ENCODE assay signal across 23 cellular contexts in the genomic region with DNA sequence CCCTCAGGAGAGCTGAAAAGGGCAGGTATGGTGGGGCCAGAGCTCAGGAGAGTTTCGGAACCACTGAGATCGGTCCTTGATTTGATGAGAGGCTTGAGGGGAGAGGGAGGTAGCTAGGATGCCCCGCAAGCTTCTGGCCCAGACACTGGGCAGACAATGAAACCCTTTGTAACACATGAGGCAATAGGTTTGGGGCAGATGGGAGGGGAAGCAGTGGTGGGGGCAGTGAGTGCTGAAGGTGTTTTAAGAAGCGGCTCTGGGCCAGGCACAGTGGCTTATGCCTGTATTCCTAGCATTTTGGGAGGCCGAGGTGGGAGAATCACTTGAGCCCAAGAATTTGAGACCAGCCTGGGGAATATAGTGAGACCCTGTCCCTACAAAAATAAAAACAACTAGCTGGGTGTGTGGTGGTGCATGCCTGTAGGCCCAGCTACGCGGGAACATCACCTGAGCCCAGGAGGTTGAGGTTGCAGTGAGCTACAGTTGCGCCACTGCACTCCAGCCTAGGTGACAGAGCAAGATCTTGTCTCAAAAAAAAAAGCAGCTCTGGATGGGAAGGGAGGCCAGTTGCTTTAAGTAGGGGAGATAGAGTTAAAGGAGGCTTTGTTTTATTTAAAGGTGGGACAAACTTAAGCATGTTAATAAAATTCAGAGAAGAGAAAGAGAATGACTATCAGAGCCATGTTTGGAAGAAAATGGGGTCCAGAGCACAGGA. TPM values are rescaled to one million over a fixed set of nuclear protein-coding genes. Genes with fewer than 3 reads are reported as not detected.
A peak's percentile ranks its signal among the peaks of the same experiment; 100 is the strongest.
DNase-seq lines count a peak whose midpoint lies in the region; ATAC-seq, FAIRE-seq and TF ChIP-seq lines count a peak whose summit lies in the region.
"Had no signal": no experiment of that assay in that cellular context is flagged by ENCODE, and none has a peak within 500 bp of the region (broad histone marks: within the 10 kb centered on the region; RNA-seq: fewer than 3 reads in every experiment).

No MANE protein-coding gene starts in this region.

- H2AFZ ChIP-seq in K562 (ENCODE audit: low read depth, low read length) = no peak overlapping the region
- no peak overlapping the region for H2AFZ ChIP-seq in neural progenitor cell (replicated peaks)
- H2AFZ ChIP-seq: hepatocyte had no signal

- H3K27me3 Mint-ChIP-seq in IgD-negative memory B cell (no peaks in the 10 kb centered on the region), neural progenitor cell (ENCODE audit: insufficient read depth, low read depth) (peaks cover 9% of the 10 kb centered on the region)
- H3K27me3 Mint-ChIP-seq in activated CD4-positive, alpha-beta T cell treated with anti-CD3 and anti-CD28 coated beads for 36 hours = no peaks in the 10 kb centered on the region
- H3K27me3 Mint-ChIP-seq: naive thymus-derived CD4-positive, alpha-beta T cell had no signal

- no peaks in the 10 kb centered on the region for H3K9me3 Mint-ChIP-seq in IgD-negative memory B cell
- no peaks in the 10 kb centered on the region for H3K9me3 Mint-ChIP-seq in neural progenitor cell
- no peaks in the 10 kb centered on the region for H3K9me3 Mint-ChIP-seq in activated CD4-positive, alpha-beta T cell treated with anti-CD3 and anti-CD28 coated beads for 36 hours (ENCODE audit: low read depth)
- H3K9me3 Mint-ChIP-seq: activated T-helper 2 cell treated with anti-CD3 and anti-CD28 coated beads, Interferon-gamma antibody, Interleukin-2, Interleukin-4, amounts not matched to agents 10 μg/mL and 5 μg/mL and 100 μg/mL, durations not matched to agents 14 hours and 24 hours and 36 hours; naive thymus-derived CD4-positive, alpha-beta T cell had no signal

- WGBS in K562 (ENCODE audit: insufficient coverage, low coverage, missing lambda C conversion rate) = 67% methylated on average over 8 of the region's 8 CpGs

- H3K27me3 ChIP-seq in K562 (ENCODE audit: control insufficient read depth in 2 of 2, insufficient read depth in 2 of 2, low read length in 2 of 2) (no peaks in the 10 kb centered on the region), neural progenitor cell (no peaks in the 10 kb centered on the region)
- H3K27me3 ChIP-seq: BE2C, hepatocyte, spleen, tibial nerve had no signal

- no TSS peak for BruUV-seq in K562 (replicated peaks; lab: Mats Ljungman, UMichigan)

- CTCF ChIA-PET in K562 (lab: Yijun Ruan, JAX; ENCODE audit: low intra/inter-chr PET ratio) = no interaction called here
- CTCF ChIA-PET in activated CD4-positive, alpha-beta T cell treated with anti-CD3 and anti-CD28 coated beads for 36 hours (lab: Charles Lee) = interaction anchor here (1.2 kb wide), 1 partner anchor 9 kb away, joined by 6 read pairs; the partner anchor contains the start of gene SNX22

- intact Hi-C loops in K562 (cut with micrococcal nuclease) = no loop called here
- intact Hi-C loops in activated CD4-positive, alpha-beta T cell treated with anti-CD3 and anti-CD28 coated beads for 36 hours (cut with DNase I, micrococcal nuclease) = no loop called here

- FAIRE-seq in K562 (lab: Jason Lieb, UNC) = no peak
- FAIRE-seq: endometrium, islet of Langerhans had no signal

- no peaks in the 10 kb centered on the region for H3K9me1 ChIP-seq in K562 (ENCODE audit: control insufficient read depth, insufficient read depth, low read length)

- POLR2A ChIA-PET in K562 (lab: Yijun Ruan, JAX) = interaction anchor here (0.7 to 6.1 kb wide), 4 partner anchors 7 to 15 kb away, joined by 3 to 34 read pairs (median 4); no protein-coding TSS in a partner anchor
- POLR2A ChIA-PET in activated CD4-positive, alpha-beta T cell treated with anti-CD3 and anti-CD28 coated beads for 36 hours (lab: Charles Lee) = interaction anchor here (0.6 kb wide), 1 partner anchor 1022 kb away, joined by 4 read pairs; no protein-coding TSS in a partner anchor

- DNase-seq in K562 (ENCODE audit: extremely low read depth in 1 of 4, low spot score in 3 of 4) (no peak), neural progenitor cell (ENCODE audit: low spot score) (no peak), AML-193 (lab: John Stamatoyannopoulos, UW) (no peak)
- no peak for DNase-seq in activated CD4-positive, alpha-beta T cell treated with anti-CD3 and anti-CD28 coated beads for 36 hours
- DNase-seq: aorta; BE2C; cerebellar nuclear complex; GOT3; naive thymus-derived CD4-positive, alpha-beta T cell; NCI-H1436; NCI-H2171; SHP77; stimulated activated CD8-positive, alpha-beta memory T cell treated with anti-CD3 and anti-CD28 coated beads, Interleukin-4, amount 100 ng/mL, for 48 hours; WERI-Rb-1 had no signal

- ATAC-seq in K562 (peak; percentile 26), HG03571 (IDR thresholded peaks at IDR 0.05; ENCODE audit: unreplicated experiment) (no peak)
- ATAC-seq in activated CD4-positive, alpha-beta T cell treated with anti-CD3 and anti-CD28 coated beads for 36 hours = no peak
- ATAC-seq: naive thymus-derived CD4-positive, alpha-beta T cell had no signal

- H3K9me3 ChIP-seq in K562 (replicated peaks; ENCODE audit: control insufficient read depth, insufficient read depth, low read depth, low read length) = no peaks in the 10 kb centered on the region
- no peaks in the 10 kb centered on the region for H3K9me3 ChIP-seq in neural progenitor cell (ENCODE audit: low read depth)
- H3K9me3 ChIP-seq: BE2C, spleen, tibial nerve had no signal

- in situ Hi-C loops in K562 (cut with MboI) = no loop called here

- H3K4me1 ChIP-seq in K562 (replicated peaks in 1 of 2; ENCODE audit: control insufficient read depth in 2 of 2, insufficient read depth in 2 of 2, low read length in 2 of 2) (peaks cover 32 to 53% of the 10 kb centered on the region in 2 experiments), neural progenitor cell (peaks cover 3% of the 10 kb centered on the region)

- H4K20me1 ChIP-seq in K562 (replicated peaks; ENCODE audit: control insufficient read depth, insufficient read depth, low read length) = peaks cover 18% of the 10 kb centered on the region; the same call in 1 of the 2 replicates
- no peaks in the 10 kb centered on the region for H4K20me1 ChIP-seq in neural progenitor cell (ENCODE audit: low read depth)

- no peak for TF ChIP-seq EP300 in K562 (IDR thresholded peaks at IDR 0.05; ENCODE audit: low read length)

- TF ChIP-seq RAD21 in K562 (CRISPR knock-in tag; conservative IDR thresholded peaks at IDR 0.05 in 1 of 2, IDR thresholded peaks at IDR 0.05 in 1 of 2) = no peak

- H3F3A ChIP-seq in neural progenitor cell (ENCODE audit: low read depth) = peaks cover 6% of the 10 kb centered on the region

- peaks cover 49% of the 10 kb centered on the region for H3K36me3 ChIP-seq in K562 (ENCODE audit: control insufficient read depth, insufficient read depth, low read length)
- H3K36me3 ChIP-seq in neural progenitor cell = no peaks in the 10 kb centered on the region

- peaks cover 17 to 35% (median 24%) of the 10 kb centered on the region in 3 donors for H3K4me1 Mint-ChIP-seq in IgD-negative memory B cell
- H3K4me1 Mint-ChIP-seq in neural progenitor cell = no peaks in the 10 kb centered on the region
- no peaks in the 10 kb centered on the region for H3K4me1 Mint-ChIP-seq in activated CD4-positive, alpha-beta T cell treated with anti-CD3 and anti-CD28 coated beads for 36 hours

- peak overlapping the region in 1 of 4 donors; percentile 10 for H3K4me3 Mint-ChIP-seq in IgD-negative memory B cell
- peak overlapping the region; percentile 39 for H3K4me3 Mint-ChIP-seq in neural progenitor cell
- no peak overlapping the region for H3K4me3 Mint-ChIP-seq in activated CD4-positive, alpha-beta T cell treated with anti-CD3 and anti-CD28 coated beads for 36 hours
- H3K4me3 Mint-ChIP-seq: naive thymus-derived CD4-positive, alpha-beta T cell had no signal

- TF ChIP-seq CTCF in K562 (IDR thresholded peaks at IDR 0.05 in 2 of 3, conservative IDR thresholded peaks at IDR 0.05 in 1 of 3; ENCODE audit: insufficient read depth in 2 of 3, low read depth in 1 of 3, low read length in 3 of 3) (no peak), neural progenitor cell (IDR thresholded peaks at IDR 0.05) (no peak)

- no peaks in the 10 kb centered on the region for H3K79me2 ChIP-seq in K562 (ENCODE audit: control insufficient read depth, insufficient read depth, low read length)
- H3K79me2 ChIP-seq in neural progenitor cell (ENCODE audit: low read depth) = no peaks in the 10 kb centered on the region
- H3K79me2 ChIP-seq: hepatocyte had no signal

- TF ChIP-seq POLR2A in K562 (conservative IDR thresholded peaks at IDR 0.05) = no peak

- H3K9ac ChIP-seq in K562 (ENCODE audit: insufficient read depth in 1 of 2, low read depth in 2 of 2, low read length in 2 of 2) (peak overlapping the region in 1 of 2 experiments; percentile 27; a peak in 1 of 4 replicates), neural progenitor cell (no peak overlapping the region)

- H3K36me3 Mint-ChIP-seq in IgD-negative memory B cell (no peaks in the 10 kb centered on the region), neural progenitor cell (peaks cover 17% of the 10 kb centered on the region)
- H3K36me3 Mint-ChIP-seq in activated CD4-positive, alpha-beta T cell treated with anti-CD3 and anti-CD28 coated beads for 36 hours (ENCODE audit: low read depth) = peaks cover 24% of the 10 kb centered on the region

- H3K4me3 ChIP-seq in K562 = no peak overlapping the region
- H3K4me3 ChIP-seq in neural progenitor cell = no peak overlapping the region
- H3K4me3 ChIP-seq: hepatocyte, lung, spleen, tibial nerve had no signal

- H3K4me2 ChIP-seq in K562 (ENCODE audit: insufficient read depth, low read length) (no peak overlapping the region), neural progenitor cell (no peak overlapping the region)
- H3K4me2 ChIP-seq: hepatocyte had no signal

- H3K27ac ChIP-seq in K562 (ENCODE audit: extremely low read depth, low read depth, low read length) (no peak overlapping the region; the same call in 1 of the 3 replicates), neural progenitor cell (no peak overlapping the region)
- H3K27ac ChIP-seq: hepatocyte, tibial nerve, WERI-Rb-1 had no signal

- H3K27ac Mint-ChIP-seq in IgD-negative memory B cell = peak overlapping the region in 2 of 3 donors; percentile 31 to 67
- H3K27ac Mint-ChIP-seq in neural progenitor cell = no peak overlapping the region
- H3K27ac Mint-ChIP-seq in activated CD4-positive, alpha-beta T cell treated with anti-CD3 and anti-CD28 coated beads for 36 hours = no peak overlapping the region
- H3K27ac Mint-ChIP-seq: activated T-helper 2 cell treated with anti-CD3 and anti-CD28 coated beads, Interferon-gamma antibody, Interleukin-2, Interleukin-4, amounts not matched to agents 10 μg/mL and 5 μg/mL and 100 μg/mL, durations not matched to agents 14 hours and 24 hours and 36 hours had no signal

RNA-seq across cellular contexts. Expression of gene SNX22, which starts 9.6 kb away (rescaled TPM):
- 55.3 TPM for polyA plus RNA-seq in IgD-negative memory B cell
- 2.8 and 8.7 TPM in 2 replicates for total RNA-seq in K562 (2011; cell fraction: chromatin; rRNA removed; ENCODE audit: low replicate concordance)
- 8.5 and 10.3 TPM in 2 replicates for total RNA-seq in K562 (2011; cell fraction: nucleolus; rRNA removed)
- 4.7 and 5.8 TPM in 2 replicates for total RNA-seq in K562 (2011; cell fraction: nucleoplasm; rRNA removed)
- 2.1 and 2.3 TPM in 2 replicates for total RNA-seq in K562 (2014; rRNA removed)
- total RNA-seq in K562 (2014; rRNA removed; fragmentation: Illumina TruSeq; extraction: Trizol) = 0.99 and 1.2 TPM in 2 replicates
- total RNA-seq in K562 (2015; rRNA removed; fragmentation: Illumina TruSeq; extraction: Trizol) = 1.1 and 1.2 TPM in 2 replicates
- 1.8 and 3.0 TPM in 2 replicates for total RNA-seq in K562 (2021)
- polyA plus RNA-seq in K562 (2011; rRNA removed) = 0.89 and 0.91 TPM in 2 replicates
- polyA plus RNA-seq in K562 (2011; cell fraction: cytosol; rRNA removed) = 0.52 and 2.0 TPM in 2 replicates
- 4.2 and 8.3 TPM in 2 replicates for polyA plus RNA-seq in K562 (2011; cell fraction: nucleus; rRNA removed)
- polyA plus RNA-seq in K562 (2012) = 2.1 and 2.4 TPM in 2 replicates
- 0.98 and 1.3 TPM in 2 replicates for polyA plus RNA-seq in K562 (2014; fragmentation: Illumina TruSeq; extraction: Trizol)
- polyA plus RNA-seq in K562 (2014; fragmentation: Nextera tagmentation; extraction: Ambion mirVana) = 1 to 10 TPM; 2.0 TPM
- polyA plus RNA-seq in K562 (2014; rRNA removed) = 1.7 and 2.0 TPM in 2 replicates
- 0.84 and 1.3 TPM in 2 replicates for polyA minus RNA-seq in K562 (2011; rRNA and poly(A)+ RNA removed)
- polyA minus RNA-seq in K562 (2011; cell fraction: cytosol; rRNA and poly(A)+ RNA removed) = 0.67 and 0.73 TPM in 2 replicates
- polyA minus RNA-seq in K562 (2011; cell fraction: nucleus; rRNA and poly(A)+ RNA removed) = 4.8 and 5.0 TPM in 2 replicates
- 4.0 and 6.4 TPM in 2 replicates for total RNA-seq in neural progenitor cell (ENCODE audit: low replicate concordance)
- total RNA-seq in activated CD4-positive, alpha-beta T cell treated with anti-CD3 and anti-CD28 coated beads for 36 hours = under 1 TPM; 0.59 to 0.79 TPM

RNA-seq across cellular contexts. Expression of gene PPIB, which starts 20.9 kb away (rescaled TPM):
- polyA plus RNA-seq in IgD-negative memory B cell = 591 TPM
- total RNA-seq in K562 (2011; cell fraction: chromatin; rRNA removed; ENCODE audit: low replicate concordance) = 284 and 466 TPM in 2 replicates
- total RNA-seq in K562 (2011; cell fraction: nucleolus; rRNA removed) = 746 and 824 TPM in 2 replicates
- 510 and 682 TPM in 2 replicates for total RNA-seq in K562 (2011; cell fraction: nucleoplasm; rRNA removed)
- 381 and 402 TPM in 2 replicates for total RNA-seq in K562 (2014; rRNA removed)
- 258 and 306 TPM in 2 replicates for total RNA-seq in K562 (2014; rRNA removed; fragmentation: Illumina TruSeq; extraction: Trizol)
- total RNA-seq in K562 (2015; rRNA removed; fragmentation: Illumina TruSeq; extraction: Trizol) = 403 and 418 TPM in 2 replicates
- total RNA-seq in K562 (2021) = 374 and 413 TPM in 2 replicates
- 410 and 460 TPM in 2 replicates for polyA plus RNA-seq in K562 (2011; rRNA removed)
- 455 and 489 TPM in 2 replicates for polyA plus RNA-seq in K562 (2011; cell fraction: cytosol; rRNA removed)
- 136 and 186 TPM in 2 replicates for polyA plus RNA-seq in K562 (2011; cell fraction: nucleus; rRNA removed)
- 450 and 660 TPM in 2 replicates for polyA plus RNA-seq in K562 (2012)
- 535 and 580 TPM in 2 replicates for polyA plus RNA-seq in K562 (2014; fragmentation: Illumina TruSeq; extraction: Trizol)
- polyA plus RNA-seq in K562 (2014; fragmentation: Nextera tagmentation; extraction: Ambion mirVana) = 100 to 1,000 TPM; 652 to 746 TPM
- 419 and 439 TPM in 2 replicates for polyA plus RNA-seq in K562 (2014; rRNA removed)
- polyA minus RNA-seq in K562 (2011; rRNA and poly(A)+ RNA removed) = 325 and 372 TPM in 2 replicates
- polyA minus RNA-seq in K562 (2011; cell fraction: cytosol; rRNA and poly(A)+ RNA removed) = 155 and 164 TPM in 2 replicates
- polyA minus RNA-seq in K562 (2011; cell fraction: nucleus; rRNA and poly(A)+ RNA removed) = 27.5 and 54.3 TPM in 2 replicates
- 109 and 137 TPM in 2 replicates for total RNA-seq in neural progenitor cell (ENCODE audit: low replicate concordance)
- 100 to 1,000 TPM; 221 to 233 TPM for total RNA-seq in activated CD4-positive, alpha-beta T cell treated with anti-CD3 and anti-CD28 coated beads for 36 hours

RNA-seq across cellular contexts. Expression of gene SNX1, which starts 46.2 kb away (rescaled TPM):
- polyA plus RNA-seq in IgD-negative memory B cell (59.6 TPM), K562 (2011; rRNA removed) (68.8 and 76.2 TPM in 2 replicates), K562 (2014; fragmentation: Illumina TruSeq; extraction: Trizol) (81.8 and 87.8 TPM in 2 replicates), K562 (2014; fragmentation: Nextera tagmentation; extraction: Ambion mirVana) (10 to 100 TPM; 11.0 to 18.6 TPM), K562 (2014; rRNA removed) (84.5 and 91.6 TPM in 2 replicates)
- total RNA-seq in K562 (2011; cell fraction: chromatin; rRNA removed; ENCODE audit: low replicate concordance) = 111 and 159 TPM in 2 replicates
- 71.4 and 72.4 TPM in 2 replicates for total RNA-seq in K562 (2011; cell fraction: nucleolus; rRNA removed)
- total RNA-seq in K562 (2011; cell fraction: nucleoplasm; rRNA removed) = 79.0 and 93.2 TPM in 2 replicates
- total RNA-seq in K562 (2014; rRNA removed) (29.0 and 41.7 TPM in 2 replicates), K562 (2014; rRNA removed; fragmentation: Illumina TruSeq; extraction: Trizol) (51.0 and 56.4 TPM in 2 replicates), K562 (2015; rRNA removed; fragmentation: Illumina TruSeq; extraction: Trizol) (57.5 and 59.9 TPM in 2 replicates), K562 (2021) (94.0 and 105 TPM in 2 replicates), neural progenitor cell (ENCODE audit: low replicate concordance) (24.0 and 31.3 TPM in 2 replicates)
- polyA plus RNA-seq in K562 (2011; cell fraction: cytosol; rRNA removed) = 46.1 and 50.8 TPM in 2 replicates
- 87.7 and 120 TPM in 2 replicates for polyA plus RNA-seq in K562 (2011; cell fraction: nucleus; rRNA removed)
- polyA plus RNA-seq in K562 (2012) = 55.3 and 59.0 TPM in 2 replicates
- polyA minus RNA-seq in K562 (2011; rRNA and poly(A)+ RNA removed) = 54.5 and 59.3 TPM in 2 replicates
- polyA minus RNA-seq in K562 (2011; cell fraction: cytosol; rRNA and poly(A)+ RNA removed) = 26.2 and 36.9 TPM in 2 replicates
- 29.8 and 37.3 TPM in 2 replicates for polyA minus RNA-seq in K562 (2011; cell fraction: nucleus; rRNA and poly(A)+ RNA removed)
- total RNA-seq in activated CD4-positive, alpha-beta T cell treated with anti-CD3 and anti-CD28 coated beads for 36 hours = 100 to 1,000 TPM in 1 of 2 experiments, 10 to 100 TPM in 1; 92.2 to 108 TPM

RNA-seq across cellular contexts. Expression of gene CIAO2A, which starts 48.3 kb away (rescaled TPM):
- polyA plus RNA-seq in IgD-negative memory B cell = 218 TPM
- 15.6 and 44.0 TPM in 2 replicates for total RNA-seq in K562 (2011; cell fraction: chromatin; rRNA removed; ENCODE audit: low replicate concordance)
- 20.5 and 22.0 TPM in 2 replicates for total RNA-seq in K562 (2011; cell fraction: nucleolus; rRNA removed)
- total RNA-seq in K562 (2011; cell fraction: nucleoplasm; rRNA removed) = 45.9 and 58.2 TPM in 2 replicates
- total RNA-seq in K562 (2014; rRNA removed) = 275 and 313 TPM in 2 replicates
- 251 and 275 TPM in 2 replicates for total RNA-seq in K562 (2014; rRNA removed; fragmentation: Illumina TruSeq; extraction: Trizol)
- total RNA-seq in K562 (2015; rRNA removed; fragmentation: Illumina TruSeq; extraction: Trizol) = 287 and 321 TPM in 2 replicates
- 161 and 181 TPM in 2 replicates for total RNA-seq in K562 (2021)
- polyA plus RNA-seq in K562 (2011; rRNA removed) = 189 and 280 TPM in 2 replicates
- 54.1 and 108 TPM in 2 replicates for polyA plus RNA-seq in K562 (2011; cell fraction: cytosol; rRNA removed)
- 34.6 and 53.7 TPM in 2 replicates for polyA plus RNA-seq in K562 (2011; cell fraction: nucleus; rRNA removed)
- 167 and 221 TPM in 2 replicates for polyA plus RNA-seq in K562 (2012)
- polyA plus RNA-seq in K562 (2014; fragmentation: Illumina TruSeq; extraction: Trizol) = 223 and 243 TPM in 2 replicates
- 100 to 1,000 TPM; 354 to 408 TPM for polyA plus RNA-seq in K562 (2014; fragmentation: Nextera tagmentation; extraction: Ambion mirVana)
- polyA plus RNA-seq in K562 (2014; rRNA removed) = 381 and 429 TPM in 2 replicates
- polyA minus RNA-seq in K562 (2011; rRNA and poly(A)+ RNA removed) = 45.9 and 50.0 TPM in 2 replicates
- polyA minus RNA-seq in K562 (2011; cell fraction: cytosol; rRNA and poly(A)+ RNA removed) = 23.8 and 27.5 TPM in 2 replicates
- polyA minus RNA-seq in K562 (2011; cell fraction: nucleus; rRNA and poly(A)+ RNA removed) = 14.0 and 25.8 TPM in 2 replicates
- total RNA-seq in neural progenitor cell (ENCODE audit: low replicate concordance) = 114 and 210 TPM in 2 replicates
- total RNA-seq in activated CD4-positive, alpha-beta T cell treated with anti-CD3 and anti-CD28 coated beads for 36 hours = 100 to 1,000 TPM in 1 of 2 experiments, 10 to 100 TPM in 1; 95.5 to 111 TPM

Comparison
In these comparisons a context has a peak if more than half of its experiments do, and no peak if none do; other contexts are left out.
1. H3K27ac Mint-ChIP-seq: peak in IgD-negative memory B cell (2 of 3); none in neural progenitor cell (single experiment) and activated CD4-positive, alpha-beta T cell treated with anti-CD3 and anti-CD28 coated beads for 36 hours (single experiment).